Comparison of ENCODE assay signal across 8 cellular contexts in genomic region chr18:62652032-62652629, GRCh38.
A peak's percentile ranks its signal among the peaks of the same experiment; 100 is the strongest.
DNase-seq lines count a peak whose midpoint lies in the region; ATAC-seq, FAIRE-seq and TF ChIP-seq lines count a peak whose summit lies in the region.
"Not testable (repeated sequence)": the region's sequence is repeated elsewhere in the genome, so short reads cannot be mapped to it uniquely, and the experiment has no call there.

No MANE protein-coding gene starts in this region.

- H3K4me3 ChIP-seq in OCI-LY1 (ENCODE audit: low read depth, low read length, poor library complexity, severe bottlenecking) = peak overlapping the region; percentile 26

- H3K36me3 Mint-ChIP-seq in stimulated activated naive B cell treated with anti-CD40 and anti-IgM and Interleukin-4, amounts not matched to agents 10 μg/mL and 1 μg/mL and 100 μg/mL, for 72 hours = not testable (repeated sequence)

- not testable (repeated sequence) for H3F3A ChIP-seq in OCI-LY1 (ENCODE audit: insufficient read depth, low read length)

- peak overlapping the region; percentile 56 for H3K4me2 ChIP-seq in OCI-LY1 (ENCODE audit: low read length)

- H3K36me3 ChIP-seq in OCI-LY1 (ENCODE audit: insufficient read depth, low read length) = not testable (repeated sequence)

- not testable (repeated sequence) for H4K20me1 ChIP-seq in OCI-LY1 (ENCODE audit: insufficient read depth, low read length)

- peak overlapping the region; percentile 56 for H3K27ac Mint-ChIP-seq in stimulated activated naive B cell treated with anti-CD40 and anti-IgM and Interleukin-4, amounts not matched to agents 10 μg/mL and 1 μg/mL and 100 μg/mL, for 72 hours

- H3K4me3 Mint-ChIP-seq in stimulated activated naive B cell treated with anti-CD40 and anti-IgM and Interleukin-4, amounts not matched to agents 10 μg/mL and 1 μg/mL and 100 μg/mL, for 72 hours = peak overlapping the region in 1 of 2 donors; percentile 28

- TF ChIP-seq POLR2A in GM12891 (IDR thresholded peaks at IDR 0.05; ENCODE audit: low read depth, low read length) = not testable (repeated sequence)

- H3K4me1 ChIP-seq in OCI-LY1 (ENCODE audit: insufficient read depth, low read length, severe bottlenecking) = peaks cover 18% of the 10 kb centered on the region

- peak overlapping the region; percentile 71 for H3K27ac ChIP-seq in OCI-LY1 (ENCODE audit: low read depth, low read length, poor library complexity, severe bottlenecking)

- H3K27me3 ChIP-seq in OCI-LY1 (ENCODE audit: insufficient read depth, low read length) = not testable (repeated sequence)

- peak overlapping the region; percentile 7; the same call in 1 of the 2 replicates for H2AFZ ChIP-seq in OCI-LY1 (ENCODE audit: low read length)

- FAIRE-seq in GM12891 (lab: Jason Lieb, UNC) (peak; percentile 52), GM19239 (lab: Jason Lieb, UNC) (peak; percentile 80)

- H3K9me2 ChIP-seq in OCI-LY1 (ENCODE audit: low read depth, low read length) = not testable (repeated sequence)

- H3K9ac ChIP-seq in OCI-LY1 (ENCODE audit: low read length) = peak overlapping the region; percentile 33

- H3K27me3 Mint-ChIP-seq in stimulated activated naive B cell treated with anti-CD40 and anti-IgM and Interleukin-4, amounts not matched to agents 10 μg/mL and 1 μg/mL and 100 μg/mL, for 72 hours = not testable (repeated sequence)

- H3K9me3 ChIP-seq in OCI-LY1 (ENCODE audit: low read length) = not testable (repeated sequence)

- ATAC-seq in GM21526 (IDR thresholded peaks at IDR 0.05; ENCODE audit: low FRiP score, unreplicated experiment) = peak; percentile 63
- ATAC-seq in HG02763 (IDR thresholded peaks at IDR 0.05; ENCODE audit: unreplicated experiment) = peak; percentile 64
- peak; percentile 55 for ATAC-seq in HG03342 (IDR thresholded peaks at IDR 0.05; ENCODE audit: unreplicated experiment)
- not testable (repeated sequence) for ATAC-seq in stimulated activated naive B cell treated with anti-CD40 and anti-IgM and Interleukin-4, amounts not matched to agents 10 μg/mL and 1 μg/mL and 100 μg/mL, for 72 hours (replicated peaks)

- not testable (repeated sequence) for H3K79me2 ChIP-seq in OCI-LY1 (ENCODE audit: insufficient read depth, low read length)

- H3K9me3 Mint-ChIP-seq in stimulated activated naive B cell treated with anti-CD40 and anti-IgM and Interleukin-4, amounts not matched to agents 10 μg/mL and 1 μg/mL and 100 μg/mL, for 72 hours = not testable (repeated sequence)

- DNase-seq in GM12891 (ENCODE audit: insufficient read length, low spot score); GM19239 (ENCODE audit: insufficient read length, low spot score); stimulated activated naive B cell treated with anti-CD40 and anti-IgM and Interleukin-4, amounts not matched to agents 10 μg/mL and 1 μg/mL and 100 μg/mL, for 72 hours: not testable (repeated sequence)
- peak; percentile 34 for DNase-seq in fibroblast of peridontal ligament (ENCODE audit: extremely low read depth)

- TF ChIP-seq CTCF in OCI-LY1 (IDR thresholded peaks at IDR 0.05; ENCODE audit: low read length) = not testable (repeated sequence)

- H3K4me1 Mint-ChIP-seq in stimulated activated naive B cell treated with anti-CD40 and anti-IgM and Interleukin-4, amounts not matched to agents 10 μg/mL and 1 μg/mL and 100 μg/mL, for 72 hours = not testable (repeated sequence)
